15 cellular contexts compared by ENCODE assay signal in genomic region chr12:49507139-49507538, GRCh38. TPM values are rescaled to one million over a fixed set of nuclear protein-coding genes. Genes with fewer than 3 reads are reported as not detected.
A peak's percentile ranks its signal among the peaks of the same experiment; 100 is the strongest.
DNase-seq lines count a peak whose midpoint lies in the region; TF ChIP-seq lines count a peak whose summit lies in the region.
"Had no signal": no experiment of that assay in that cellular context is flagged by ENCODE, and none has a peak within 500 bp of the region (broad histone marks: within the 10 kb centered on the region; RNA-seq: fewer than 3 reads in every experiment).

No MANE protein-coding gene starts in this region.

- H3K36me3 Mint-ChIP-seq in activated CD4-positive, alpha-beta memory T cell treated with anti-CD3 and anti-CD28 coated beads, Interleukin-2, amount 10 ng/mL, durations not matched to agents 7 days and 5 days (ENCODE audit: low read depth): peaks cover 7% of the 10 kb centered on the region

- no peak overlapping the region for H3K27ac Mint-ChIP-seq in activated CD4-positive, alpha-beta memory T cell treated with anti-CD3 and anti-CD28 coated beads, Interleukin-2, amount 10 ng/mL, durations not matched to agents 7 days and 5 days
- H3K27ac Mint-ChIP-seq: activated T-cell treated with anti-CD3 and anti-CD28 coated beads, Interleukin-2, amount 50 U/mL, for 72 hours; WTC11 had no signal

- CTCF ChIA-PET in activated CD4-positive, alpha-beta memory T cell treated with anti-CD3 and anti-CD28 coated beads, Interleukin-2, amount 10 ng/mL, durations not matched to agents 7 days and 5 days (lab: Charles Lee): interaction anchor here (4.7 kb wide), 1 partner anchor 149 kb away, joined by 24 read pairs; no protein-coding TSS in a partner anchor

- H3K4me1 Mint-ChIP-seq in activated CD4-positive, alpha-beta memory T cell treated with anti-CD3 and anti-CD28 coated beads, Interleukin-2, amount 10 ng/mL, durations not matched to agents 7 days and 5 days: no peaks in the 10 kb centered on the region
- H3K4me1 Mint-ChIP-seq: WTC11 had no signal

- H3K27me3 Mint-ChIP-seq in activated CD4-positive, alpha-beta memory T cell treated with anti-CD3 and anti-CD28 coated beads, Interleukin-2, amount 10 ng/mL, durations not matched to agents 7 days and 5 days: no peaks in the 10 kb centered on the region

- no peak for TF ChIP-seq CTCF in fibroblast of the aortic adventitia (IDR thresholded peaks at IDR 0.05; ENCODE audit: insufficient read depth, low read length)

- POLR2A ChIA-PET in activated CD4-positive, alpha-beta memory T cell treated with anti-CD3 and anti-CD28 coated beads, Interleukin-2, amount 10 ng/mL, durations not matched to agents 7 days and 5 days (lab: Charles Lee): interaction anchor here (0.6 to 1.5 kb wide), 3 partner anchors 95 to 218 kb away, joined by 3 to 5 read pairs (median 3); partner anchors contain the start of gene SPATS2

- no peaks in the 10 kb centered on the region for H3K9me3 Mint-ChIP-seq in activated CD4-positive, alpha-beta memory T cell treated with anti-CD3 and anti-CD28 coated beads, Interleukin-2, amount 10 ng/mL, durations not matched to agents 7 days and 5 days
- H3K9me3 Mint-ChIP-seq: activated T-cell treated with anti-CD3 and anti-CD28 coated beads, Interleukin-2, amount 50 U/mL, for 72 hours; WTC11 had no signal

- DNase-seq in HCEC 1CT (peak; percentile 92), SW480 (ENCODE audit: low spot score) (peak; percentile 68), fibroblast of the aortic adventitia (ENCODE audit: low read depth) (peak; percentile 95), stromal cell of bone marrow (ENCODE audit: low read depth) (peak; percentile 18), cerebellar nuclear complex (lab: John Stamatoyannopoulos, UW) (no peak), activated T-cell treated with anti-CD3 and anti-CD28 coated beads for 4 hours (no peak)
- no peak for DNase-seq in activated CD4-positive, alpha-beta memory T cell treated with anti-CD3 and anti-CD28 coated beads, Interleukin-2, amount 10 ng/mL, durations not matched to agents 7 days and 5 days
- DNase-seq: activated T-cell treated with anti-CD3 and anti-CD28 coated beads, Interleukin-2, amount 50 U/mL, for 72 hours; DMS79 treated with DMSO at 0.1 percent for 48 hours; left ventricle myocardium inferior; NCI-H1048; NCI-H446 treated with DMSO at 0.1 percent for 48 hours; pancreas; stimulated activated CD4-positive, alpha-beta T cell treated with anti-CD3 and anti-CD28 coated beads, Interleukin-4, amount 100 ng/mL, for 1 hour had no signal

- no peak overlapping the region for H3K4me3 Mint-ChIP-seq in activated CD4-positive, alpha-beta memory T cell treated with anti-CD3 and anti-CD28 coated beads, Interleukin-2, amount 10 ng/mL, durations not matched to agents 7 days and 5 days
- H3K4me3 Mint-ChIP-seq: activated T-cell treated with anti-CD3 and anti-CD28 coated beads, Interleukin-2, amount 50 U/mL, for 72 hours; WTC11 had no signal

- no peak overlapping the region for H3K4me3 ChIP-seq in fibroblast of the aortic adventitia (ENCODE audit: low read depth, low read length)
- H3K4me3 ChIP-seq: left ventricle myocardium inferior, pancreas had no signal

RNA-seq across cellular contexts. Expression of gene KCNH3, which starts 31.7 kb away (rescaled TPM):
- total RNA-seq in fibroblast of the aortic adventitia (ENCODE audit: low replicate concordance): 0.08 and 0.18 TPM in 2 replicates
- under 1 TPM; 0.58 to 0.90 TPM for total RNA-seq in activated CD4-positive, alpha-beta memory T cell treated with anti-CD3 and anti-CD28 coated beads, Interleukin-2, amount 10 ng/mL, durations not matched to agents 7 days and 5 days

Comparison
In these comparisons a context has a peak if more than half of its experiments do, and no peak if none do; other contexts are left out.
1. DNase-seq: peak in HCEC 1CT (single experiment), SW480 (single experiment), fibroblast of the aortic adventitia (single experiment) and stromal cell of bone marrow (single experiment); none in cerebellar nuclear complex (0 of 2), activated T-cell treated with anti-CD3 and anti-CD28 coated beads for 4 hours (single experiment) and activated CD4-positive, alpha-beta memory T cell treated with anti-CD3 and anti-CD28 coated beads, Interleukin-2, amount 10 ng/mL, durations not matched to agents 7 days and 5 days (single experiment).